Comparison of ENCODE assay signal across 22 cellular contexts in the genomic region with DNA sequence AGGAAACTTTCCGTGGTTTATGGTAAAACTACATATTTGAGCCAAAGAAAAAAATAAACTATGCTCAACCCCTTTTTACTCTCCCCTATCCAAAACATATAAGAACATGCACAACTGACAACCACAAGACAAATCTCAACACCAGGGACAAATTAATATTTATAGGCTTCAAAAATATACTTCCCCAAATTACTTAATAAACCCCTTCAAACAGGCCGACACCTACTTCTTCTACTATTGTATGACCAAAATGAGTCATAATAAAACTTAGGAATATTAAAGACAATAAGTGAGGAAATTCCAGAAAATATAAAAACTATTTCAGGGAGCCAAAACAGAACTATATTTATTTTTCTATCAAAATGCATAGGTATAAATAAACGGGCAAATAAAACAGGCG.
DNase-seq lines count a peak whose midpoint lies in the region; ATAC-seq lines count a peak whose summit lies in the region.
"Had no signal": no experiment of that assay in that cellular context is flagged by ENCODE, and none has a peak within 500 bp of the region (broad histone marks: within the 10 kb centered on the region; RNA-seq: fewer than 3 reads in every experiment).

No MANE protein-coding gene starts in this region.

- H3K27me3 Mint-ChIP-seq in natural killer cell treated with Interleukin-12 subunit alpha and Interleukin-12 subunit beta and Interleukin-15 and Interleukin-18, amount 100 ng/mL, for 72 hours: no peaks in the 10 kb centered on the region

- ATAC-seq in natural killer cell treated with Interleukin-12 subunit alpha and Interleukin-12 subunit beta and Interleukin-15 and Interleukin-18, amount 100 ng/mL, for 72 hours: no peak
- ATAC-seq: GM23338, PC-3 had no signal

- peak overlapping the region; percentile 48 to 82 for H3K27ac Mint-ChIP-seq in natural killer cell treated with Interleukin-12 subunit alpha and Interleukin-12 subunit beta and Interleukin-15 and Interleukin-18, amount 100 ng/mL, for 72 hours
- H3K27ac Mint-ChIP-seq: GM23338, HFFc6 had no signal

- no peaks in the 10 kb centered on the region for H3K9me3 Mint-ChIP-seq in natural killer cell treated with Interleukin-12 subunit alpha and Interleukin-12 subunit beta and Interleukin-15 and Interleukin-18, amount 100 ng/mL, for 72 hours
- H3K9me3 Mint-ChIP-seq: GM23338, HFFc6 had no signal

- H3K4me1 Mint-ChIP-seq in natural killer cell treated with Interleukin-12 subunit alpha and Interleukin-12 subunit beta and Interleukin-15 and Interleukin-18, amount 100 ng/mL, for 72 hours (ENCODE audit: low read depth in 2 of 2): peaks cover 74 to 86% of the 10 kb centered on the region in 2 donors

- no peaks in the 10 kb centered on the region for H3K9me3 ChIP-seq in SK-N-MC (ENCODE audit: low read depth, low read length)
- H3K9me3 ChIP-seq: HAP-1, SJCRH30 had no signal

- DNase-seq in SK-N-MC (ENCODE audit: low read depth, low spot score) (no peak), dermis blood vessel endothelial cell (peak; percentile 56), globus pallidus (ENCODE audit: low spot score) (no peak), SIG-M5 treated with dmso at 0.1 percent for 504 hours (lab: John Stamatoyannopoulos, UW; ENCODE audit: unreplicated experiment) (no peak), EL (no peak)
- DNase-seq in natural killer cell treated with Interleukin-12 subunit alpha and Interleukin-12 subunit beta and Interleukin-15 and Interleukin-18, amount 100 ng/mL, for 72 hours (ENCODE audit: low spot score): no peak
- DNase-seq in central memory CD4-positive, alpha-beta T cell: no peak
- DNase-seq: C1 segment of cervical spinal cord; Calu3; DND-41; HFFc6; KG1; MM.1S; NCI-H2029; NCI-H446; NCI-H524 treated with DMSO at 0.1 percent for 48 hours; NCI-H82; NK-92 treated with Interleukin-12 subunit alpha and Interleukin-12 subunit beta, amount 100 ng/mL, for 24 hours; PC-3; SJCRH30 had no signal

- no peak overlapping the region for H3K9ac ChIP-seq in SK-N-MC (ENCODE audit: insufficient read length)

- H3K36me3 Mint-ChIP-seq in natural killer cell treated with Interleukin-12 subunit alpha and Interleukin-12 subunit beta and Interleukin-15 and Interleukin-18, amount 100 ng/mL, for 72 hours: no peaks in the 10 kb centered on the region

- H3K4me3 Mint-ChIP-seq in natural killer cell treated with Interleukin-12 subunit alpha and Interleukin-12 subunit beta and Interleukin-15 and Interleukin-18, amount 100 ng/mL, for 72 hours: peak overlapping the region; percentile 5
- H3K4me3 Mint-ChIP-seq: GM23338, HFFc6 had no signal

- H3K27ac ChIP-seq in SK-N-MC: 0 out of 2 replicates have a peak overlapping the region, but pooled peaks have one; percentile 26
- H3K27ac ChIP-seq: SJCRH30 had no signal

- no peaks in the 10 kb centered on the region for H3K36me3 ChIP-seq in SK-N-MC (ENCODE audit: insufficient read depth, low read length)
- H3K36me3 ChIP-seq: HAP-1, SJCRH30 had no signal

- H3K4me3 ChIP-seq in SK-N-MC: no peak overlapping the region
- H3K4me3 ChIP-seq: GM23338, HAP-1, SJCRH30 had no signal
